1 cellular context compared by ENCODE assay signal in genomic region chr11:134574947-134575346, GRCh38.
TF ChIP-seq lines count a peak whose summit lies in the region.

No MANE protein-coding gene starts in this region.

TF ChIP-seq in H1, 55 proteins besides CTCF, POLR2A, EP300 and RAD21 (continued from another document):
- TF ChIP-seq, protein P1, sequence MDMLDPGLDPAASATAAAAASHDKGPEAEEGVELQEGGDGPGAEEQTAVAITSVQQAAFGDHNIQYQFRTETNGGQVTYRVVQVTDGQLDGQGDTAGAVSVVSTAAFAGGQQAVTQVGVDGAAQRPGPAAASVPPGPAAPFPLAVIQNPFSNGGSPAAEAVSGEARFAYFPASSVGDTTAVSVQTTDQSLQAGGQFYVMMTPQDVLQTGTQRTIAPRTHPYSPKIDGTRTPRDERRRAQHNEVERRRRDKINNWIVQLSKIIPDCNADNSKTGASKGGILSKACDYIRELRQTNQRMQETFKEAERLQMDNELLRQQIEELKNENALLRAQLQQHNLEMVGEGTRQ (IDR thresholded peaks at IDR 0.05; ENCODE audit: low read length), result no peak
